ENCODE assay signal across 1 cellular context in genomic region chr1:155107309-155108283, GRCh38.
TF ChIP-seq lines count a peak whose summit lies in the region.

No MANE protein-coding gene starts in this region.

TF ChIP-seq in HepG2, 621 proteins besides CTCF, POLR2A, EP300 and RAD21 (continued from another document and continues in another):
- peak; percentile 32; the same call in 1 of the 2 replicates for TF ChIP-seq NR2F6 (IDR thresholded peaks at IDR 0.05)
- peak; percentile 44; the same call in 1 of the 2 replicates for TF ChIP-seq NR2F6 (CRISPR knock-in tag; IDR thresholded peaks at IDR 0.05)
- no peak for TF ChIP-seq YEATS4 (CRISPR knock-in tag; IDR thresholded peaks at IDR 0.05; ENCODE audit: borderline replicate concordance)
- no peak for TF ChIP-seq JUNB (CRISPR knock-in tag; IDR thresholded peaks at IDR 0.05; ENCODE audit: borderline replicate concordance)
- TF ChIP-seq, protein P1, sequence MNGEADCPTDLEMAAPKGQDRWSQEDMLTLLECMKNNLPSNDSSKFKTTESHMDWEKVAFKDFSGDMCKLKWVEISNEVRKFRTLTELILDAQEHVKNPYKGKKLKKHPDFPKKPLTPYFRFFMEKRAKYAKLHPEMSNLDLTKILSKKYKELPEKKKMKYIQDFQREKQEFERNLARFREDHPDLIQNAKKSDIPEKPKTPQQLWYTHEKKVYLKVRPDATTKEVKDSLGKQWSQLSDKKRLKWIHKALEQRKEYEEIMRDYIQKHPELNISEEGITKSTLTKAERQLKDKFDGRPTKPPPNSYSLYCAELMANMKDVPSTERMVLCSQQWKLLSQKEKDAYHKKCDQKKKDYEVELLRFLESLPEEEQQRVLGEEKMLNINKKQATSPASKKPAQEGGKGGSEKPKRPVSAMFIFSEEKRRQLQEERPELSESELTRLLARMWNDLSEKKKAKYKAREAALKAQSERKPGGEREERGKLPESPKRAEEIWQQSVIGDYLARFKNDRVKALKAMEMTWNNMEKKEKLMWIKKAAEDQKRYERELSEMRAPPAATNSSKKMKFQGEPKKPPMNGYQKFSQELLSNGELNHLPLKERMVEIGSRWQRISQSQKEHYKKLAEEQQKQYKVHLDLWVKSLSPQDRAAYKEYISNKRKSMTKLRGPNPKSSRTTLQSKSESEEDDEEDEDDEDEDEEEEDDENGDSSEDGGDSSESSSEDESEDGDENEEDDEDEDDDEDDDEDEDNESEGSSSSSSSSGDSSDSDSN (CRISPR knock-in tag; IDR thresholded peaks at IDR 0.05) = no peak; the same call in 1 of the 2 replicates
- 0 out of 2 replicates have a peak, but pooled peaks have one; percentile 26 for TF ChIP-seq ZNF230 (CRISPR knock-in tag; IDR thresholded peaks at IDR 0.05)
- no peak for TF ChIP-seq ZFP1 (CRISPR knock-in tag; IDR thresholded peaks at IDR 0.05)
- TF ChIP-seq, protein P2, sequence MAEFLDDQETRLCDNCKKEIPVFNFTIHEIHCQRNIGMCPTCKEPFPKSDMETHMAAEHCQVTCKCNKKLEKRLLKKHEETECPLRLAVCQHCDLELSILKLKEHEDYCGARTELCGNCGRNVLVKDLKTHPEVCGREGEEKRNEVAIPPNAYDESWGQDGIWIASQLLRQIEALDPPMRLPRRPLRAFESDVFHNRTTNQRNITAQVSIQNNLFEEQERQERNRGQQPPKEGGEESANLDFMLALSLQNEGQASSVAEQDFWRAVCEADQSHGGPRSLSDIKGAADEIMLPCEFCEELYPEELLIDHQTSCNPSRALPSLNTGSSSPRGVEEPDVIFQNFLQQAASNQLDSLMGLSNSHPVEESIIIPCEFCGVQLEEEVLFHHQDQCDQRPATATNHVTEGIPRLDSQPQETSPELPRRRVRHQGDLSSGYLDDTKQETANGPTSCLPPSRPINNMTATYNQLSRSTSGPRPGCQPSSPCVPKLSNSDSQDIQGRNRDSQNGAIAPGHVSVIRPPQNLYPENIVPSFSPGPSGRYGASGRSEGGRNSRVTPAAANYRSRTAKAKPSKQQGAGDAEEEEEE (CRISPR knock-in tag; IDR thresholded peaks at IDR 0.05; ENCODE audit: borderline replicate concordance) = no peak
- TF ChIP-seq ATF2 (CRISPR knock-in tag; IDR thresholded peaks at IDR 0.05) = peak; percentile 53; the same call in 1 of the 2 replicates
- TF ChIP-seq ZNF350 (CRISPR knock-in tag; IDR thresholded peaks at IDR 0.05; ENCODE audit: borderline replicate concordance, low read depth) = peak; percentile 42; the same call in 1 of the 2 replicates
- 0 out of 2 replicates have a peak, but pooled peaks have one; percentile 33 for TF ChIP-seq MEIS2 (CRISPR knock-in tag; IDR thresholded peaks at IDR 0.05)
- no peak for TF ChIP-seq SOX6 (IDR thresholded peaks at IDR 0.05)
- peak; percentile 75 for TF ChIP-seq SOX6 (CRISPR knock-in tag; IDR thresholded peaks at IDR 0.05)
- no peak for TF ChIP-seq ZNF225 (CRISPR knock-in tag; IDR thresholded peaks at IDR 0.05)
- TF ChIP-seq HOXD1 (CRISPR knock-in tag; IDR thresholded peaks at IDR 0.05) = no peak
- no peak for TF ChIP-seq ZNF547 (CRISPR knock-in tag; IDR thresholded peaks at IDR 0.05)
- no peak for TF ChIP-seq RBAK (CRISPR knock-in tag; IDR thresholded peaks at IDR 0.05)
- no peak for TF ChIP-seq ZNF674 (CRISPR knock-in tag; IDR thresholded peaks at IDR 0.05; ENCODE audit: low read depth)
- no peak for TF ChIP-seq HMGA1 (CRISPR knock-in tag; conservative IDR thresholded peaks at IDR 0.05)
- 0 out of 2 replicates have a peak, but pooled peaks have one; percentile 37 for TF ChIP-seq ZFX (CRISPR knock-in tag; IDR thresholded peaks at IDR 0.05; ENCODE audit: low read depth)
- TF ChIP-seq FOXP1 (IDR thresholded peaks at IDR 0.05) = no peak
- TF ChIP-seq FOXP1 (CRISPR knock-in tag; IDR thresholded peaks at IDR 0.05) = peak; percentile 36; the same call in 1 of the 2 replicates
- TF ChIP-seq TOE1 (CRISPR knock-in tag; IDR thresholded peaks at IDR 0.05) = no peak
- TF ChIP-seq, protein P3, sequence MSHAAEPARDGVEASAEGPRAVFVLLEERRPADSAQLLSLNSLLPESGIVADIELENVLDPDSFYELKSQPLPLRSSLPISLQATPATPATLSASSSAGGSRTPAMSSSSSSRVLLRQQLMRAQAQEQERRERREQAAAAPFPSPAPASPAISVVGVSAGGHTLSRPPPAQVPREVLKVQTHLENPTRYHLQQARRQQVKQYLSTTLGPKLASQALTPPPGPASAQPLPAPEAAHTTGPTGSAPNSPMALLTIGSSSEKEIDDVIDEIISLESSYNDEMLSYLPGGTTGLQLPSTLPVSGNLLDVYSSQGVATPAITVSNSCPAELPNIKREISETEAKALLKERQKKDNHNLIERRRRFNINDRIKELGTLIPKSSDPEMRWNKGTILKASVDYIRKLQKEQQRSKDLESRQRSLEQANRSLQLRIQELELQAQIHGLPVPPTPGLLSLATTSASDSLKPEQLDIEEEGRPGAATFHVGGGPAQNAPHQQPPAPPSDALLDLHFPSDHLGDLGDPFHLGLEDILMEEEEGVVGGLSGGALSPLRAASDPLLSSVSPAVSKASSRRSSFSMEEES (CRISPR knock-in tag; IDR thresholded peaks at IDR 0.05) = peak; percentile 95
- peak; percentile 15; the same call in 1 of the 2 replicates for TF ChIP-seq GABPB1 (CRISPR knock-in tag; IDR thresholded peaks at IDR 0.05)
- peak; percentile 34; the same call in 1 of the 2 replicates for TF ChIP-seq KMT2A (CRISPR knock-in tag; IDR thresholded peaks at IDR 0.05)
- TF ChIP-seq FOXA3 (CRISPR knock-in tag; IDR thresholded peaks at IDR 0.05) = peak; percentile 63; the same call in 1 of the 2 replicates
- TF ChIP-seq KLF15 (CRISPR knock-in tag; IDR thresholded peaks at IDR 0.05; ENCODE audit: borderline replicate concordance) = no peak
- TF ChIP-seq ZMYM3 (CRISPR knock-in tag; IDR thresholded peaks at IDR 0.05) = peak; percentile 38; the same call in 1 of the 2 replicates
- peak; percentile 47; the same call in 1 of the 2 replicates for TF ChIP-seq RXRB (CRISPR knock-in tag; IDR thresholded peaks at IDR 0.05; ENCODE audit: borderline replicate concordance)
- TF ChIP-seq PHF5A (CRISPR knock-in tag; IDR thresholded peaks at IDR 0.05; ENCODE audit: low read depth, unreplicated experiment) = no peak
- no peak for TF ChIP-seq SRY (CRISPR knock-in tag; IDR thresholded peaks at IDR 0.05)
- no peak for TF ChIP-seq ZNF766 (CRISPR knock-in tag; IDR thresholded peaks at IDR 0.05; ENCODE audit: borderline replicate concordance)
- TF ChIP-seq, protein P4, sequence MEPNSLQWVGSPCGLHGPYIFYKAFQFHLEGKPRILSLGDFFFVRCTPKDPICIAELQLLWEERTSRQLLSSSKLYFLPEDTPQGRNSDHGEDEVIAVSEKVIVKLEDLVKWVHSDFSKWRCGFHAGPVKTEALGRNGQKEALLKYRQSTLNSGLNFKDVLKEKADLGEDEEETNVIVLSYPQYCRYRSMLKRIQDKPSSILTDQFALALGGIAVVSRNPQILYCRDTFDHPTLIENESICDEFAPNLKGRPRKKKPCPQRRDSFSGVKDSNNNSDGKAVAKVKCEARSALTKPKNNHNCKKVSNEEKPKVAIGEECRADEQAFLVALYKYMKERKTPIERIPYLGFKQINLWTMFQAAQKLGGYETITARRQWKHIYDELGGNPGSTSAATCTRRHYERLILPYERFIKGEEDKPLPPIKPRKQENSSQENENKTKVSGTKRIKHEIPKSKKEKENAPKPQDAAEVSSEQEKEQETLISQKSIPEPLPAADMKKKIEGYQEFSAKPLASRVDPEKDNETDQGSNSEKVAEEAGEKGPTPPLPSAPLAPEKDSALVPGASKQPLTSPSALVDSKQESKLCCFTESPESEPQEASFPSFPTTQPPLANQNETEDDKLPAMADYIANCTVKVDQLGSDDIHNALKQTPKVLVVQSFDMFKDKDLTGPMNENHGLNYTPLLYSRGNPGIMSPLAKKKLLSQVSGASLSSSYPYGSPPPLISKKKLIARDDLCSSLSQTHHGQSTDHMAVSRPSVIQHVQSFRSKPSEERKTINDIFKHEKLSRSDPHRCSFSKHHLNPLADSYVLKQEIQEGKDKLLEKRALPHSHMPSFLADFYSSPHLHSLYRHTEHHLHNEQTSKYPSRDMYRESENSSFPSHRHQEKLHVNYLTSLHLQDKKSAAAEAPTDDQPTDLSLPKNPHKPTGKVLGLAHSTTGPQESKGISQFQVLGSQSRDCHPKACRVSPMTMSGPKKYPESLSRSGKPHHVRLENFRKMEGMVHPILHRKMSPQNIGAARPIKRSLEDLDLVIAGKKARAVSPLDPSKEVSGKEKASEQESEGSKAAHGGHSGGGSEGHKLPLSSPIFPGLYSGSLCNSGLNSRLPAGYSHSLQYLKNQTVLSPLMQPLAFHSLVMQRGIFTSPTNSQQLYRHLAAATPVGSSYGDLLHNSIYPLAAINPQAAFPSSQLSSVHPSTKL (CRISPR knock-in tag; IDR thresholded peaks at IDR 0.05) = peak; percentile 76
- TF ChIP-seq, protein P5, sequence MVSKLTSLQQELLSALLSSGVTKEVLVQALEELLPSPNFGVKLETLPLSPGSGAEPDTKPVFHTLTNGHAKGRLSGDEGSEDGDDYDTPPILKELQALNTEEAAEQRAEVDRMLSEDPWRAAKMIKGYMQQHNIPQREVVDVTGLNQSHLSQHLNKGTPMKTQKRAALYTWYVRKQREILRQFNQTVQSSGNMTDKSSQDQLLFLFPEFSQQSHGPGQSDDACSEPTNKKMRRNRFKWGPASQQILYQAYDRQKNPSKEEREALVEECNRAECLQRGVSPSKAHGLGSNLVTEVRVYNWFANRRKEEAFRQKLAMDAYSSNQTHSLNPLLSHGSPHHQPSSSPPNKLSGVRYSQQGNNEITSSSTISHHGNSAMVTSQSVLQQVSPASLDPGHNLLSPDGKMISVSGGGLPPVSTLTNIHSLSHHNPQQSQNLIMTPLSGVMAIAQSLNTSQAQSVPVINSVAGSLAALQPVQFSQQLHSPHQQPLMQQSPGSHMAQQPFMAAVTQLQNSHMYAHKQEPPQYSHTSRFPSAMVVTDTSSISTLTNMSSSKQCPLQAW (CRISPR knock-in tag; IDR thresholded peaks at IDR 0.05) = 0 out of 2 replicates have a peak, but pooled peaks have one; percentile 36
- 0 out of 2 replicates have a peak, but pooled peaks have one; percentile 30 for TF ChIP-seq KAT8 (CRISPR knock-in tag; IDR thresholded peaks at IDR 0.05)
- no peak for TF ChIP-seq BRD4 (CRISPR knock-in tag; IDR thresholded peaks at IDR 0.05)
- TF ChIP-seq FOSL2 (CRISPR knock-in tag; IDR thresholded peaks at IDR 0.05) = peak; percentile 62
- no peak for TF ChIP-seq ZNF180 (CRISPR knock-in tag; IDR thresholded peaks at IDR 0.05; ENCODE audit: borderline replicate concordance, low read depth)
- TF ChIP-seq ESRRA (CRISPR knock-in tag; IDR thresholded peaks at IDR 0.05; ENCODE audit: low read depth) = no peak
- no peak for TF ChIP-seq CERS6 (CRISPR knock-in tag; IDR thresholded peaks at IDR 0.05)
- peak; percentile 90 for TF ChIP-seq BCL6 (CRISPR knock-in tag; IDR thresholded peaks at IDR 0.05)
- TF ChIP-seq SNRNP70 (IDR thresholded peaks at IDR 0.05; ENCODE audit: low read depth, low read length) = no peak
- TF ChIP-seq, protein P6, sequence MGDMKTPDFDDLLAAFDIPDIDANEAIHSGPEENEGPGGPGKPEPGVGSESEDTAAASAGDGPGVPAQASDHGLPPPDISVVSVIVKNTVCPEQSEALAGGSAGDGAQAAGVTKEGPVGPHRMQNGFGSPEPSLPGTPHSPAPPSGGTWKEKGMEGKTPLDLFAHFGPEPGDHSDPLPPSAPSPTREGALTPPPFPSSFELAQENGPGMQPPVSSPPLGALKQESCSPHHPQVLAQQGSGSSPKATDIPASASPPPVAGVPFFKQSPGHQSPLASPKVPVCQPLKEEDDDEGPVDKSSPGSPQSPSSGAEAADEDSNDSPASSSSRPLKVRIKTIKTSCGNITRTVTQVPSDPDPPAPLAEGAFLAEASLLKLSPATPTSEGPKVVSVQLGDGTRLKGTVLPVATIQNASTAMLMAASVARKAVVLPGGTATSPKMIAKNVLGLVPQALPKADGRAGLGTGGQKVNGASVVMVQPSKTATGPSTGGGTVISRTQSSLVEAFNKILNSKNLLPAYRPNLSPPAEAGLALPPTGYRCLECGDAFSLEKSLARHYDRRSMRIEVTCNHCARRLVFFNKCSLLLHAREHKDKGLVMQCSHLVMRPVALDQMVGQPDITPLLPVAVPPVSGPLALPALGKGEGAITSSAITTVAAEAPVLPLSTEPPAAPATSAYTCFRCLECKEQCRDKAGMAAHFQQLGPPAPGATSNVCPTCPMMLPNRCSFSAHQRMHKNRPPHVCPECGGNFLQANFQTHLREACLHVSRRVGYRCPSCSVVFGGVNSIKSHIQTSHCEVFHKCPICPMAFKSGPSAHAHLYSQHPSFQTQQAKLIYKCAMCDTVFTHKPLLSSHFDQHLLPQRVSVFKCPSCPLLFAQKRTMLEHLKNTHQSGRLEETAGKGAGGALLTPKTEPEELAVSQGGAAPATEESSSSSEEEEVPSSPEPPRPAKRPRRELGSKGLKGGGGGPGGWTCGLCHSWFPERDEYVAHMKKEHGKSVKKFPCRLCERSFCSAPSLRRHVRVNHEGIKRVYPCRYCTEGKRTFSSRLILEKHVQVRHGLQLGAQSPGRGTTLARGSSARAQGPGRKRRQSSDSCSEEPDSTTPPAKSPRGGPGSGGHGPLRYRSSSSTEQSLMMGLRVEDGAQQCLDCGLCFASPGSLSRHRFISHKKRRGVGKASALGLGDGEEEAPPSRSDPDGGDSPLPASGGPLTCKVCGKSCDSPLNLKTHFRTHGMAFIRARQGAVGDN (CRISPR knock-in tag; IDR thresholded peaks at IDR 0.05) = peak; percentile 62
- TF ChIP-seq, protein P7, sequence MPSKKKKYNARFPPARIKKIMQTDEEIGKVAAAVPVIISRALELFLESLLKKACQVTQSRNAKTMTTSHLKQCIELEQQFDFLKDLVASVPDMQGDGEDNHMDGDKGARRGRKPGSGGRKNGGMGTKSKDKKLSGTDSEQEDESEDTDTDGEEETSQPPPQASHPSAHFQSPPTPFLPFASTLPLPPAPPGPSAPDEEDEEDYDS (CRISPR knock-in tag; IDR thresholded peaks at IDR 0.05) = 0 out of 2 replicates have a peak, but pooled peaks have one; percentile 13
- TF ChIP-seq GATAD2A (CRISPR knock-in tag; IDR thresholded peaks at IDR 0.05) = peak; percentile 82
- TF ChIP-seq AGO2 (optimal IDR thresholded peaks at IDR 0.05; ENCODE audit: low read depth, low read length) = no peak
- no peak for TF ChIP-seq EED (CRISPR knock-in tag; IDR thresholded peaks at IDR 0.05)
- no peak for TF ChIP-seq TCF12 (IDR thresholded peaks at IDR 0.05)
- no peak for TF ChIP-seq TCF12 (CRISPR knock-in tag; IDR thresholded peaks at IDR 0.05)
- TF ChIP-seq ZNF430 (CRISPR knock-in tag; IDR thresholded peaks at IDR 0.05) = 0 out of 2 replicates have a peak, but pooled peaks have one; percentile 38
